Comparison of ENCODE assay signal across 11 cellular contexts in the genomic region with DNA sequence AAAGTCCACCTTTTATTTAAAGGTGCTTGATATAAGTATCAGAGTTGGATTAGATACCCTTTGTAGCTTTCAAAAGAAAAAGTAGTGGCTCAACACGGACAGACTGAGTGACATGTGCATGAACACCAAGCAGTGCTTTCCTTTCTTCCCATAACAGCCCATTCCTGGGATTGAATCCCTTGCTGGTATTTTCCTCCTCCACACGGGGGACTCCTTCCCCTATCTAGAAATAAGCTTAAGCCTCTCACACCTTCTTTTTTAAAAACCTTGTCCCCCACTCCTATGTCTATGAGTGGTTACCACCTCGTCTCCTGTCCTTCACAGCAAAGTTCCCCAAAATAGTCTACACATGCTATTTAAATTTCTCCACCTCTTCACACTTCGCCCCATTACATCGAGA. TPM values are rescaled to one million over a fixed set of nuclear protein-coding genes. Genes with fewer than 3 reads are reported as not detected.
DNase-seq lines count a peak whose midpoint lies in the region; ATAC-seq and TF ChIP-seq lines count a peak whose summit lies in the region.
"Had no signal": no experiment of that assay in that cellular context is flagged by ENCODE, and none has a peak within 500 bp of the region (broad histone marks: within the 10 kb centered on the region; RNA-seq: fewer than 3 reads in every experiment).

No MANE protein-coding gene starts in this region.

- peak overlapping the region; percentile 54 to 61 for H3K4me3 Mint-ChIP-seq in CD14-positive monocyte

- no peak for TF ChIP-seq EP300 in transverse colon (IDR thresholded peaks at IDR 0.05; ENCODE audit: low read depth)

- no peak overlapping the region for H3K4ac ChIP-seq in mesenchymal stem cell (ENCODE audit: low read depth in 1 of 2, low read length in 2 of 2)

- no peak overlapping the region for H3K14ac ChIP-seq in mesenchymal stem cell (ENCODE audit: low read length in 2 of 2)

- peaks cover 87% of the 10 kb centered on the region for H3K79me2 ChIP-seq in Loucy (ENCODE audit: insufficient read depth, low read length)

- H3K36me3 Mint-ChIP-seq in CD14-positive monocyte: peaks cover 64 to 83% of the 10 kb centered on the region in 2 donors

- no peak overlapping the region for H3K23ac ChIP-seq in mesenchymal stem cell (ENCODE audit: low read length in 2 of 2)

- 68% methylated on average over 5 of the region's 5 CpGs for WGBS in mesenchymal stem cell
- 40 to 60% methylated on average over 1 to 5 of the region's 5 CpGs for WGBS in transverse colon (ENCODE audit: low coverage in 1 of 2), 2 donors

- TF ChIP-seq POLR2A in Peyer's patch (IDR thresholded peaks at IDR 0.05): no peak
- no peak for TF ChIP-seq POLR2A in transverse colon (IDR thresholded peaks at IDR 0.05)

- no peak overlapping the region for H2BK15ac ChIP-seq in mesenchymal stem cell (ENCODE audit: low read depth, poor library complexity, severe bottlenecking)

- no peak overlapping the region for H2BK120ac ChIP-seq in mesenchymal stem cell (ENCODE audit: low read depth, low read length)

- no peak for TF ChIP-seq CTCF in CD14-positive monocyte (IDR thresholded peaks at IDR 0.05)
- TF ChIP-seq CTCF in Loucy (conservative IDR thresholded peaks at IDR 0.05; ENCODE audit: low read length): 0 out of 2 replicates have a peak, but pooled peaks have one; percentile 25
- TF ChIP-seq CTCF in Peyer's patch (IDR thresholded peaks at IDR 0.05): no peak
- TF ChIP-seq CTCF in transverse colon (IDR thresholded peaks at IDR 0.05): no peak

- peak overlapping the region; percentile 26 for H3K4me3 ChIP-seq in Loucy (ENCODE audit: low read length, poor library complexity, severe bottlenecking)
- no peak overlapping the region for H3K4me3 ChIP-seq in mesenchymal stem cell (ENCODE audit: insufficient read depth in 1 of 2, low read depth in 1 of 2, low read length in 2 of 2)
- H3K4me3 ChIP-seq in Peyer's patch: no peak overlapping the region
- no peak overlapping the region for H3K4me3 ChIP-seq in transverse colon
- H3K4me3 ChIP-seq: pancreas, stomach had no signal

- peak overlapping the region in 6 of 7 donors; percentile 12 to 84 (median 26) for H3K27ac Mint-ChIP-seq in CD14-positive monocyte

- H2BK5ac ChIP-seq in mesenchymal stem cell (ENCODE audit: low read depth, low read length, poor library complexity, severe bottlenecking): no peak overlapping the region

- H3K9me2 ChIP-seq in Loucy (replicated peaks; ENCODE audit: low read depth, low read length): no peaks in the 10 kb centered on the region

- H3K9me3 ChIP-seq in Loucy (ENCODE audit: insufficient read depth, low read depth, low read length) (no peaks in the 10 kb centered on the region), mesenchymal stem cell (ENCODE audit: control insufficient read depth, low read length) (no peaks in the 10 kb centered on the region), Peyer's patch (no peaks in the 10 kb centered on the region), transverse colon (no peaks in the 10 kb centered on the region)
- H3K9me3 ChIP-seq: pancreas, stomach had no signal

- no peak overlapping the region for H3K18ac ChIP-seq in mesenchymal stem cell (ENCODE audit: low read depth in 1 of 2, low read length in 2 of 2)

- no peak for DNase-seq in CD14-positive monocyte (ENCODE audit: low spot score)
- DNase-seq in cerebellum (ENCODE audit: low spot score): peak; percentile 27
- peak; percentile 39 for DNase-seq in mesenchymal stem cell
- no peak for DNase-seq in Peyer's patch
- no peak for DNase-seq in transverse colon
- no peak for DNase-seq in NCI-H2029 (lab: John Stamatoyannopoulos, UW)
- DNase-seq: foreskin melanocyte, pancreas, stomach had no signal

- H4K20me1 ChIP-seq in Loucy (ENCODE audit: insufficient read depth, low read length, poor library complexity, severe bottlenecking): peaks cover 15% of the 10 kb centered on the region

- in situ Hi-C loops in transverse colon (cut with MboI; ENCODE audit: low pct_ligation_motif_present in 1 of 4, low pct_unique_long_range_greater_than_20kb in 1 of 4, low sequenced_read_pairs in 3 of 4): no loop called here

- H3K4me1 Mint-ChIP-seq in CD14-positive monocyte: peaks cover 58% of the 10 kb centered on the region

- H3K4me2 ChIP-seq in Loucy (ENCODE audit: low read depth, low read length, poor library complexity, severe bottlenecking) (peak overlapping the region; percentile 89), mesenchymal stem cell (ENCODE audit: low read length, poor library complexity, severe bottlenecking) (no peak overlapping the region)

- H4K91ac ChIP-seq in mesenchymal stem cell (ENCODE audit: low read length): no peak overlapping the region

- no peak overlapping the region for H3K9ac ChIP-seq in Loucy (ENCODE audit: low read depth, low read length, poor library complexity, severe bottlenecking)
- H3K9ac ChIP-seq in mesenchymal stem cell (ENCODE audit: low read length): no peak overlapping the region

- H3K27me3 ChIP-seq in Loucy (ENCODE audit: insufficient read depth, low read length, poor library complexity, severe bottlenecking) (no peaks in the 10 kb centered on the region), mesenchymal stem cell (ENCODE audit: control insufficient read depth in 1 of 2, insufficient read depth in 1 of 2, low read length in 2 of 2) (peaks cover 0 to 8% of the 10 kb centered on the region in 2 experiments), Peyer's patch (no peaks in the 10 kb centered on the region), transverse colon (no peaks in the 10 kb centered on the region)

- no peak overlapping the region for H2AFZ ChIP-seq in Loucy (ENCODE audit: low read length)
- no peak overlapping the region for H2AFZ ChIP-seq in mesenchymal stem cell (ENCODE audit: low read depth, low read length)

- H3K4me1 ChIP-seq in Loucy (ENCODE audit: insufficient read depth, low read length, poor library complexity, severe bottlenecking) (peaks cover 37% of the 10 kb centered on the region), mesenchymal stem cell (ENCODE audit: control insufficient read depth, insufficient read depth, low read depth, low read length) (no peaks in the 10 kb centered on the region), Peyer's patch (no peaks in the 10 kb centered on the region), transverse colon (peaks cover 0 to 4% (median 0%) of the 10 kb centered on the region in 4 donors)

- H2BK12ac ChIP-seq in mesenchymal stem cell (ENCODE audit: low read length in 2 of 2): no peak overlapping the region

- H4K8ac ChIP-seq in mesenchymal stem cell (ENCODE audit: low read length): no peak overlapping the region

- intact Hi-C loops in CD14-positive monocyte (cut with micrococcal nuclease): no loop called here
- intact Hi-C loops in transverse colon (cut with DNase I; ENCODE audit: low total_unique reads): no loop called here

- H2AK5ac ChIP-seq in mesenchymal stem cell (ENCODE audit: low read length, severe bottlenecking): no peak overlapping the region

- H3K36me3 ChIP-seq in Loucy (ENCODE audit: insufficient read depth, low read length) (peaks cover 6% of the 10 kb centered on the region; the same call in 1 of the 2 replicates), mesenchymal stem cell (ENCODE audit: control insufficient read depth in 1 of 2, insufficient read depth in 2 of 2, low read depth in 1 of 2, low read length in 2 of 2) (peaks cover 0 to 11% of the 10 kb centered on the region in 2 experiments), Peyer's patch (no peaks in the 10 kb centered on the region), transverse colon (no peaks in the 10 kb centered on the region)
- H3K36me3 ChIP-seq: pancreas had no signal

- H3F3A ChIP-seq in Loucy (ENCODE audit: low read depth): no peaks in the 10 kb centered on the region

- H3K27ac ChIP-seq in mesenchymal stem cell (ENCODE audit: low read length, poor library complexity, severe bottlenecking) (no peak overlapping the region), Peyer's patch (peak overlapping the region in 1 of 4 donors; percentile 12), transverse colon (no peak overlapping the region)
- H3K27ac ChIP-seq: pancreas had no signal

- H3K9me3 Mint-ChIP-seq in CD14-positive monocyte: peaks cover 0 to 5% (median 0%) of the 10 kb centered on the region in 7 donors

- peaks cover 0 to 50% (median 0%) of the 10 kb centered on the region in 3 donors for H3K27me3 Mint-ChIP-seq in CD14-positive monocyte (ENCODE audit: low read depth in 3 of 3)

- ATAC-seq in HG03442 (IDR thresholded peaks at IDR 0.05; ENCODE audit: unreplicated experiment): no peak
- ATAC-seq: pancreas had no signal

- no peaks in the 10 kb centered on the region for H3K79me1 ChIP-seq in mesenchymal stem cell (replicated peaks; ENCODE audit: low read length, poor library complexity, severe bottlenecking)

RNA-seq across cellular contexts. Expression of a gene that starts 5.1 kb away (rescaled TPM):
- polyA plus RNA-seq in CD14-positive monocyte: 100 to 1,000 TPM; 806 to 851 TPM
- total RNA-seq in cerebellum (90.6 TPM), Peyer's patch (10 to 100 TPM in 2 of 4 donors, 1 to 10 TPM in 2; 6.5 to 19.8 (median 10.7) TPM), transverse colon (10 to 100 TPM; 26.2 to 27.6 (median 26.7) TPM)
- 45.4 TPM for polyA plus RNA-seq in mesenchymal stem cell (2013, experiment 1 of 2)
- polyA plus RNA-seq in mesenchymal stem cell (2013, experiment 2 of 2): 47.5 TPM

RNA-seq across cellular contexts. Expression of a gene that starts 59.3 kb away (rescaled TPM):
- polyA plus RNA-seq in CD14-positive monocyte: 10 to 100 TPM in 1 of 2 donors, 1 to 10 TPM in 1; 9.3 to 11.2 TPM
- total RNA-seq in cerebellum (6.4 TPM), Peyer's patch (10 to 100 TPM in 1 of 4 donors, 1 to 10 TPM in 3; 3.2 to 16.5 (median 5.8) TPM), transverse colon (100 to 1,000 TPM in 1 of 4 donors, 10 to 100 TPM in 1, 1 to 10 TPM in 1, not detected in 1; 5.3 to 263 (median 12.4) TPM)
- 13.3 TPM for polyA plus RNA-seq in mesenchymal stem cell (2013, experiment 1 of 2)
- 11.8 TPM for polyA plus RNA-seq in mesenchymal stem cell (2013, experiment 2 of 2)

Comparison
In these comparisons a context has a peak if more than half of its experiments do, and no peak if none do; other contexts are left out.
1. DNase-seq: peak in cerebellum (single experiment) and mesenchymal stem cell (single experiment); none in CD14-positive monocyte (single experiment), Peyer's patch (0 of 3), transverse colon (single experiment) and NCI-H2029 (single experiment).